In the genomic region with DNA sequence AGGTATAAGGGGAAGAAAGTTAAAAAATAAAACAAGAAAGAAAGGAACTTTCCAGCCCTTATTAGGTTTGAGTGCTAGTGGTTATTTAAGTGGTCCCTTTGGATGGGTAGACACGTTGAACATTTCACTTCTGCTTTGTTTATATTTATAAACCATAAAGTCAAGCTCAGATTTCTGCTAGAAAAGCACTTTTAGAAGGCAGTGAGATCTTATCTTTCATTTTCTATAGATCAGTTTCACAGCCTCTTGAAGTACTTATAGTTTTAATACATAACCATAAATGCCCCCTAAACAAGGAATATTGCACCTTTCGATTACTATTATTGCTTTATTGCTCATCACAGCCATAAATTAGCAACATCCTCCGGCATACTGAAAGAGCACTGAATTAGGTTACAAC, we compare ENCODE assay signal across 13 cellular contexts.
A peak's percentile ranks its signal among the peaks of the same experiment; 100 is the strongest.
DNase-seq lines count a peak whose midpoint lies in the region; ATAC-seq and TF ChIP-seq lines count a peak whose summit lies in the region.
"Had no signal": no experiment of that assay in that cellular context is flagged by ENCODE, and none has a peak within 500 bp of the region (broad histone marks: within the 10 kb centered on the region; RNA-seq: fewer than 3 reads in every experiment).

No MANE protein-coding gene starts in this region.

- H3K4me1 ChIP-seq in HEK293 (ENCODE audit: control insufficient read depth, insufficient read depth, low read length) (peaks cover 7% of the 10 kb centered on the region), aorta (ENCODE audit: control insufficient read depth in 1 of 2, insufficient read depth in 2 of 2, low read length in 2 of 2) (no peaks in the 10 kb centered on the region)
- H3K4me1 ChIP-seq in naive thymus-derived CD4-positive, alpha-beta T cell (ENCODE audit: control insufficient read depth in 2 of 2, insufficient read depth in 2 of 2, low read length in 2 of 2), result no peaks in the 10 kb centered on the region
- H3K4me1 ChIP-seq: A549 had no signal

- intact Hi-C loops in naive thymus-derived CD4-positive, alpha-beta T cell (cut with micrococcal nuclease), result no loop called here
- intact Hi-C loops in aorta (cut with DNase I), result no loop called here

- CTCF ChIA-PET in HEK293 (lab: Yijun Ruan, JAX), result no interaction called here
- CTCF ChIA-PET in naive thymus-derived CD4-positive, alpha-beta T cell (lab: Charles Lee), result no interaction called here

- H3K36me3 ChIP-seq in HEK293 (ENCODE audit: control insufficient read depth in 2 of 2, insufficient read depth in 1 of 2, low read length in 2 of 2) (no peaks in the 10 kb centered on the region), aorta (ENCODE audit: control insufficient read depth in 1 of 2, insufficient read depth in 2 of 2, low read length in 1 of 2) (no peaks in the 10 kb centered on the region)
- H3K36me3 ChIP-seq in naive thymus-derived CD4-positive, alpha-beta T cell (ENCODE audit: control insufficient read depth in 2 of 3, insufficient read depth in 3 of 3, low read length in 3 of 3), result no peaks in the 10 kb centered on the region

- TF ChIP-seq CTCF in HEK293 (tag by site-specific recombination; IDR thresholded peaks at IDR 0.05), result no peak

- DNase-seq in DMS79 treated with DMSO at 0.1 percent for 48 hours (lab: John Stamatoyannopoulos, UW) (peak; percentile 31), RPMI8226 (peak; percentile 12), aorta (no peak), GF-D8 (lab: John Stamatoyannopoulos, UW) (no peak)
- DNase-seq in naive thymus-derived CD4-positive, alpha-beta T cell, result no peak
- DNase-seq: Caco-2; CD8-positive, alpha-beta memory T cell; GM23248 had no signal

- H3K27me3 ChIP-seq in naive thymus-derived CD4-positive, alpha-beta T cell (ENCODE audit: control insufficient read depth in 2 of 2, insufficient read depth in 2 of 2, low read length in 2 of 2), result no peaks in the 10 kb centered on the region
- H3K27me3 ChIP-seq in aorta (ENCODE audit: control insufficient read depth in 1 of 2, insufficient read depth in 2 of 2, low read length in 1 of 2), result peaks cover 0 to 2% of the 10 kb centered on the region in 2 donors

- H3K4me3 Mint-ChIP-seq in naive thymus-derived CD4-positive, alpha-beta T cell, result no peak overlapping the region
- H3K4me3 Mint-ChIP-seq: CD8-positive, alpha-beta memory T cell had no signal

- 68 to 70% methylated on average over 3 of the region's 3 CpGs for WGBS in aorta, 2 donors

- H3K27ac ChIP-seq in HEK293 (ENCODE audit: extremely low read depth, low read depth, low read length) (no peak overlapping the region), aorta (ENCODE audit: low read depth in 1 of 2, low read length in 2 of 2) (no peak overlapping the region)
- H3K27ac ChIP-seq in naive thymus-derived CD4-positive, alpha-beta T cell (ENCODE audit: low read depth, low read length), result no peak overlapping the region
- H3K27ac ChIP-seq: A549, GM23248 had no signal

- H3K9me3 ChIP-seq in HEK293 (ENCODE audit: control insufficient read depth, insufficient read depth, low read depth, low read length), result no peaks in the 10 kb centered on the region
- no peaks in the 10 kb centered on the region for H3K9me3 ChIP-seq in naive thymus-derived CD4-positive, alpha-beta T cell (ENCODE audit: control insufficient read depth in 2 of 3, low read length in 3 of 3)
- H3K9me3 ChIP-seq in aorta (ENCODE audit: control insufficient read depth, low read length), result peaks cover 2% of the 10 kb centered on the region
- H3K9me3 ChIP-seq: A549 had no signal

- no peaks in the 10 kb centered on the region for H3K36me3 Mint-ChIP-seq in naive thymus-derived CD4-positive, alpha-beta T cell
- H3K36me3 Mint-ChIP-seq: CD8-positive, alpha-beta memory T cell had no signal

- ATAC-seq in GM18519 (IDR thresholded peaks at IDR 0.05; ENCODE audit: low FRiP score, unreplicated experiment) (peak; percentile 51), aorta (ENCODE audit: low FRiP score) (no peak)
- no peak for ATAC-seq in naive thymus-derived CD4-positive, alpha-beta T cell
- ATAC-seq: A549, HCT116, HepG2 had no signal

- H3K9me3 Mint-ChIP-seq in naive thymus-derived CD4-positive, alpha-beta T cell, result peaks cover 0 to 7% (median 0%) of the 10 kb centered on the region in 11 donors

- H3K4me3 ChIP-seq in HEK293 (ENCODE audit: low read depth, low read length), result no peak overlapping the region
- no peak overlapping the region for H3K4me3 ChIP-seq in naive thymus-derived CD4-positive, alpha-beta T cell (ENCODE audit: low read length)
- no peak overlapping the region for H3K4me3 ChIP-seq in aorta (ENCODE audit: low read length in 2 of 2)
- H3K4me3 ChIP-seq: A549, GM23248 had no signal

- POLR2A ChIA-PET in HEK293 (lab: Yijun Ruan, JAX), result no interaction called here
- POLR2A ChIA-PET in naive thymus-derived CD4-positive, alpha-beta T cell (lab: Charles Lee), result no interaction called here

- H3K4me1 Mint-ChIP-seq in naive thymus-derived CD4-positive, alpha-beta T cell, result no peaks in the 10 kb centered on the region
- H3K4me1 Mint-ChIP-seq: CD8-positive, alpha-beta memory T cell had no signal

- peaks cover 0 to 20% (median 14%) of the 10 kb centered on the region in 5 donors for H3K27me3 Mint-ChIP-seq in naive thymus-derived CD4-positive, alpha-beta T cell

- no peak overlapping the region for H3K27ac Mint-ChIP-seq in naive thymus-derived CD4-positive, alpha-beta T cell
- H3K27ac Mint-ChIP-seq: CD8-positive, alpha-beta memory T cell had no signal

TF ChIP-seq in HEK293, 187 proteins besides CTCF, POLR2A, EP300 and RAD21 (continues in another document):
- TF ChIP-seq ZNF561 (tag by site-specific recombination; IDR thresholded peaks at IDR 0.05; ENCODE audit: borderline replicate concordance) (0 out of 2 replicates have a peak, but pooled peaks have one; percentile 24), ZNF404 (tag by site-specific recombination; IDR thresholded peaks at IDR 0.05) (no peak), TRIM28 (IDR thresholded peaks at IDR 0.05; ENCODE audit: borderline replicate concordance, low read length) (peak; percentile 71; the same call in 1 of the 2 replicates), BCL11B (tag by site-specific recombination; IDR thresholded peaks at IDR 0.05; ENCODE audit: low read depth) (peak; percentile 70; the same call in 1 of the 2 replicates), TCF7L2 (IDR thresholded peaks at IDR 0.05; ENCODE audit: borderline replicate concordance, low read depth, low read length) (peak; percentile 90), ZNF677 (tag by site-specific recombination; IDR thresholded peaks at IDR 0.05) (no peak), ZNF843 (tag by site-specific recombination; IDR thresholded peaks at IDR 0.05) (peak; percentile 85), ZFHX2 (tag by site-specific recombination; conservative IDR thresholded peaks at IDR 0.05) (no peak), ZNF623 (tag by site-specific recombination; IDR thresholded peaks at IDR 0.05) (no peak), ZBTB44 (tag by site-specific recombination; IDR thresholded peaks at IDR 0.05) (peak; percentile 73; the same call in 1 of the 2 replicates), FEZF1 (tag by site-specific recombination; IDR thresholded peaks at IDR 0.05) (peak; percentile 89)
- TF ChIP-seq, protein P1, sequence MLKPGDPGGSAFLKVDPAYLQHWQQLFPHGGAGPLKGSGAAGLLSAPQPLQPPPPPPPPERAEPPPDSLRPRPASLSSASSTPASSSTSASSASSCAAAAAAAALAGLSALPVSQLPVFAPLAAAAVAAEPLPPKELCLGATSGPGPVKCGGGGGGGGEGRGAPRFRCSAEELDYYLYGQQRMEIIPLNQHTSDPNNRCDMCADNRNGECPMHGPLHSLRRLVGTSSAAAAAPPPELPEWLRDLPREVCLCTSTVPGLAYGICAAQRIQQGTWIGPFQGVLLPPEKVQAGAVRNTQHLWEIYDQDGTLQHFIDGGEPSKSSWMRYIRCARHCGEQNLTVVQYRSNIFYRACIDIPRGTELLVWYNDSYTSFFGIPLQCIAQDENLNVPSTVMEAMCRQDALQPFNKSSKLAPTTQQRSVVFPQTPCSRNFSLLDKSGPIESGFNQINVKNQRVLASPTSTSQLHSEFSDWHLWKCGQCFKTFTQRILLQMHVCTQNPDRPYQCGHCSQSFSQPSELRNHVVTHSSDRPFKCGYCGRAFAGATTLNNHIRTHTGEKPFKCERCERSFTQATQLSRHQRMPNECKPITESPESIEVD (tag by site-specific recombination; IDR thresholded peaks at IDR 0.05), result peak; percentile 67

Comparison
In these comparisons a context has a peak if more than half of its experiments do, and no peak if none do; other contexts are left out.
1. DNase-seq: peak in DMS79 treated with DMSO at 0.1 percent for 48 hours (single experiment) and RPMI8226 (single experiment); none in naive thymus-derived CD4-positive, alpha-beta T cell (0 of 9), aorta (0 of 2) and GF-D8 (single experiment).